ENCODE assay signal across 11 cellular contexts in the genomic region with DNA sequence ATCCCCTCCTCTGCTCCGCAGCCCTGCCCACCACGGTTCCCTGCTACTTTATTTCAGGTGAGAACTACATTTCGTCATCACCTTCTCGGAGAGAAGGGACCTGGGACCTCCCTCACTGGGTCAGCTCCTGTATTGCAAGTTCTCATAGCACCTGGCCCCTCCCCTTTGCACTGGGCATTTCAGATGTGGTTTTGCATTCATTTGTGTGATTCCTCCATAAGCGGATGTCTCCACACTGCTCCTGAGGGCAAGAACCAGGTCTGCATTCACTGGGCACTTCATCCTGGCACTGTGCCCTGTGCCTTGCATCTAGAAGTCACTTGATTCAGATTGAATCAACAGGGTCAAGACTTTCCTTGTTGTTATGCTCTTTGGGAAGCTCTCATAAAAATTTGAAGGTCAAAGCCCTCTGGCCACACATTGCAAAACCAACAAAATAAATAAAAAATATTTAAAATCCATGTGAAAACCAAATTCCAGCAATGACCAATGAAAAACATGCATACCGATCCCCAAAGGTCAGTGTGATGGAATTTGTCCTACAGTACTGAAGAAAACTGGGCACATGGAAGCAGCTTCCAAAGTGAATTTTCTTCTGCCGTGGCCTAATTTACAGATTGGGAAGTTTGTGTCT.
"Had no signal": no experiment of that assay in that cellular context is flagged by ENCODE, and none has a peak within 500 bp of the region (broad histone marks: within the 10 kb centered on the region; RNA-seq: fewer than 3 reads in every experiment).

No MANE protein-coding gene starts in this region.

- DNase-seq: activated CD4-positive, alpha-beta T cell treated with anti-CD3 and anti-CD28 coated beads for 48 hours; activated naive CD4-positive, alpha-beta T cell treated with Interleukin-2 at 50 U/mL for 16 hours; colonic mucosa; hippocampal formation; immature natural killer cell; naive thymus-derived CD8-positive, alpha-beta T cell; T-cell had no signal

- H3K27ac Mint-ChIP-seq: immature natural killer cell; naive thymus-derived CD8-positive, alpha-beta T cell; progenitor cell of endocrine pancreas; stimulated activated memory B cell treated with anti-CD40 and anti-IgM and Interleukin-4, amounts not matched to agents 10 μg/mL and 1 μg/mL and 100 μg/mL, for 72 hours; T-cell had no signal

- H3K4me1 Mint-ChIP-seq: immature natural killer cell; stimulated activated memory B cell treated with anti-CD40 and anti-IgM and Interleukin-4, amounts not matched to agents 10 μg/mL and 1 μg/mL and 100 μg/mL, for 72 hours; T-cell had no signal

- H3K9me3 Mint-ChIP-seq: naive thymus-derived CD8-positive, alpha-beta T cell; stimulated activated memory B cell treated with anti-CD40 and anti-IgM and Interleukin-4, amounts not matched to agents 10 μg/mL and 1 μg/mL and 100 μg/mL, for 72 hours; T-cell had no signal

- FAIRE-seq: astrocyte had no signal

- H3K4me3 Mint-ChIP-seq: immature natural killer cell; naive thymus-derived CD8-positive, alpha-beta T cell; stimulated activated memory B cell treated with anti-CD40 and anti-IgM and Interleukin-4, amounts not matched to agents 10 μg/mL and 1 μg/mL and 100 μg/mL, for 72 hours; T-cell had no signal

- H3K36me3 Mint-ChIP-seq: immature natural killer cell; naive thymus-derived CD8-positive, alpha-beta T cell; stimulated activated memory B cell treated with anti-CD40 and anti-IgM and Interleukin-4, amounts not matched to agents 10 μg/mL and 1 μg/mL and 100 μg/mL, for 72 hours; T-cell had no signal

- ATAC-seq: naive thymus-derived CD8-positive, alpha-beta T cell; right cardiac atrium; stimulated activated memory B cell treated with anti-CD40 and anti-IgM and Interleukin-4, amounts not matched to agents 10 μg/mL and 1 μg/mL and 100 μg/mL, for 72 hours; T-cell had no signal
